Comparison of ENCODE assay signal across 8 cellular contexts in the genomic region with DNA sequence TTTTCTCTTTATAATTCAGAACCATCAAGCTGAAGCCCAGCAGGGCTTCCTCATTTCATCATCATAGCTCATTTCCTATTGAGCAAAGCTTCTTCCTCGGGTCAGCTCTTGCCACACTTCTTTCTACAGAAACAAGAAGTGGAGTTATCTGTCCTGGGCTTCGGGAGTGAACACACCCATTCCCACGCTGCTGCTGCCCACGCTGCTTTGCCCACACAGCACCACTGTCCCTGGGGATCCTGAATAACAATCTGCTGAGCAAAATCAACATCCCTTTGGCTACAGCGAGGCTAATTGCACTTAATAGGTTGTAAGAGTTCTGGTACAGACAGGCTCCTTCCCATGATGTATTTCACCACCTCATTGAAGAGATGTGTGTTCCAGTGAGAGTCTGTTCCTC. TPM values are rescaled to one million over a fixed set of nuclear protein-coding genes. Genes with fewer than 3 reads are reported as not detected.
DNase-seq lines count a peak whose midpoint lies in the region; FAIRE-seq and TF ChIP-seq lines count a peak whose summit lies in the region.

No MANE protein-coding gene starts in this region.

- no peak overlapping the region for H3K4ac ChIP-seq in trophoblast cell (ENCODE audit: low read depth, low read length)

- no peak overlapping the region for H2AK5ac ChIP-seq in trophoblast cell (ENCODE audit: low read length)

- no peak overlapping the region for H3K4me2 ChIP-seq in fibroblast of lung (ENCODE audit: extremely low read depth, insufficient read depth, low read length)
- H3K4me2 ChIP-seq in trophoblast cell (ENCODE audit: low read length): no peak overlapping the region

- H3K79me2 ChIP-seq in fibroblast of lung (ENCODE audit: control insufficient read depth, insufficient read depth, low read length) (no peaks in the 10 kb centered on the region), trophoblast cell (ENCODE audit: control insufficient read depth, insufficient read depth, low read length, poor library complexity) (no peaks in the 10 kb centered on the region)

- H2AFZ ChIP-seq in fibroblast of lung (ENCODE audit: low read length) (peak overlapping the region; percentile 69), trophoblast cell (ENCODE audit: insufficient read depth, low read length, poor library complexity) (no peak overlapping the region)

- H4K91ac ChIP-seq in trophoblast cell (ENCODE audit: low read depth, low read length): no peak overlapping the region

- no peak overlapping the region for H3K14ac ChIP-seq in trophoblast cell (ENCODE audit: low read length)

- no CpG with 5 or more reads among the region's 5 CpGs for WGBS in trophoblast cell (ENCODE audit: extremely low coverage, insufficient coverage, insufficient read length)

- H3K4me3 ChIP-seq in fibroblast of lung (replicated peaks in 1 of 4; ENCODE audit: control extremely low read depth in 1 of 4, insufficient read depth in 1 of 4, low read depth in 3 of 4, low read length in 4 of 4) (no peak overlapping the region), trophoblast cell (ENCODE audit: low read depth, low read length) (no peak overlapping the region)

- H3K9me3 ChIP-seq in fibroblast of lung (ENCODE audit: control insufficient read depth, insufficient read depth, low read depth, low read length) (no peaks in the 10 kb centered on the region), trophoblast cell (ENCODE audit: insufficient read depth, low read depth, low read length) (no peaks in the 10 kb centered on the region)

- no peaks in the 10 kb centered on the region for H4K20me1 ChIP-seq in fibroblast of lung (ENCODE audit: control insufficient read depth, extremely low read depth, insufficient read depth, low read length)

- no peak overlapping the region for H2BK12ac ChIP-seq in trophoblast cell (ENCODE audit: low read length)

- no peaks in the 10 kb centered on the region for H3K4me1 ChIP-seq in fibroblast of lung (ENCODE audit: control insufficient read depth, extremely low read depth, insufficient read depth, low read length)
- no peaks in the 10 kb centered on the region for H3K4me1 ChIP-seq in trophoblast cell (ENCODE audit: control insufficient read depth in 1 of 2, insufficient read depth in 2 of 2, low read length in 2 of 2)

- no peak overlapping the region for H3K23ac ChIP-seq in trophoblast cell (ENCODE audit: low read length)

- H2BK120ac ChIP-seq in trophoblast cell (ENCODE audit: insufficient read depth, low read length, poor library complexity): no peak overlapping the region

- no peaks in the 10 kb centered on the region for H3K36me3 ChIP-seq in fibroblast of lung (ENCODE audit: control insufficient read depth, insufficient read depth, low read length)
- H3K36me3 ChIP-seq in trophoblast cell (ENCODE audit: control insufficient read depth in 1 of 2, insufficient read depth in 2 of 2, low read length in 2 of 2): no peaks in the 10 kb centered on the region

- DNase-seq in GM12891 (ENCODE audit: insufficient read length, low spot score) (no peak), NOMO-1 (lab: John Stamatoyannopoulos, UW; ENCODE audit: unreplicated experiment in 2 of 2) (peak; percentile 94 to 100), fibroblast of lung (ENCODE audit: low read depth in 2 of 2) (peak; percentile 18 to 77), trophoblast cell (peak; percentile 16 to 40), DMS53 treated with DMSO at 0.1 percent for 48 hours (lab: John Stamatoyannopoulos, UW; ENCODE audit: unreplicated experiment) (no peak), 8988T (no peak), ureter (ENCODE audit: low spot score) (no peak)
- no peak for DNase-seq in activated CD4-positive, alpha-beta T cell treated with anti-CD3 and anti-CD28 coated beads for 48 hours

- H3K27ac ChIP-seq in fibroblast of lung (ENCODE audit: insufficient read depth, low read length) (no peak overlapping the region), trophoblast cell (ENCODE audit: low read depth, low read length) (no peak overlapping the region)

- no peak overlapping the region for H4K12ac ChIP-seq in trophoblast cell (ENCODE audit: low read depth, low read length)

- H3K9ac ChIP-seq in fibroblast of lung (ENCODE audit: insufficient read depth, low read length) (no peak overlapping the region), trophoblast cell (ENCODE audit: low read length) (no peak overlapping the region)

- H3K79me1 ChIP-seq in trophoblast cell (ENCODE audit: low read length): no peaks in the 10 kb centered on the region

- FAIRE-seq in GM12891 (lab: Jason Lieb, UNC): peak; percentile 59

- TF ChIP-seq POLR2A in GM12891 (IDR thresholded peaks at IDR 0.05; ENCODE audit: low read depth, low read length): no peak

- TF ChIP-seq CTCF in fibroblast of lung (conservative IDR thresholded peaks at IDR 0.05 in 1 of 2, IDR thresholded peaks at IDR 0.05 in 1 of 2; ENCODE audit: low read depth in 1 of 2, low read length in 2 of 2): no peak

- no peak overlapping the region for H4K8ac ChIP-seq in trophoblast cell (ENCODE audit: low read depth, low read length)

- no peaks in the 10 kb centered on the region for H3K27me3 ChIP-seq in fibroblast of lung (ENCODE audit: control insufficient read depth, insufficient read depth, low read length)
- no peaks in the 10 kb centered on the region for H3K27me3 ChIP-seq in trophoblast cell (ENCODE audit: insufficient read depth, low read length)

- H3K18ac ChIP-seq in trophoblast cell (ENCODE audit: low read length): no peak overlapping the region

- no peak overlapping the region for H2BK5ac ChIP-seq in trophoblast cell (ENCODE audit: low read depth, low read length, poor library complexity)

TF ChIP-seq in GM12891, 5 proteins besides CTCF, POLR2A, EP300 and RAD21:
- TF ChIP-seq SPI1 (IDR thresholded peaks at IDR 0.05; ENCODE audit: low read depth, low read length) (peak; percentile 37; the same call in 1 of the 2 replicates), TAF1 (IDR thresholded peaks at IDR 0.05; ENCODE audit: low read depth, low read length) (no peak), PAX5 (IDR thresholded peaks at IDR 0.05; ENCODE audit: insufficient read depth, low read length, severe bottlenecking) (no peak), POU2F2 (IDR thresholded peaks at IDR 0.05; ENCODE audit: low read depth, low read length) (no peak), POLR2AphosphoS5 (IDR thresholded peaks at IDR 0.05; ENCODE audit: low read depth, low read length) (no peak)

RNA-seq across cellular contexts. Expression of a gene that starts 23.7 kb away (rescaled TPM):
- polyA plus RNA-seq in GM12891 (2012; ENCODE audit: low read depth, missing spikeins): 1.9 TPM
- total RNA-seq in fibroblast of lung: 3.6 and 4.4 TPM in 2 replicates
- 2.3 and 3.2 TPM in 2 replicates for polyA plus RNA-seq in fibroblast of lung
- polyA plus RNA-seq in fibroblast of lung (2012): 1.5 and 1.6 TPM in 2 replicates
- polyA minus RNA-seq in fibroblast of lung (ENCODE audit: low replicate concordance): not detected in 2 replicates
- polyA plus RNA-seq in trophoblast cell (2013): 1.7 and 2.1 TPM in 2 replicates
- total RNA-seq in ureter: 0.62 TPM

RNA-seq across cellular contexts. Expression of a gene that starts 23.8 kb away (rescaled TPM):
- 15.2 TPM for polyA plus RNA-seq in GM12891 (2012; ENCODE audit: low read depth, missing spikeins)
- total RNA-seq in fibroblast of lung (10.7 and 11.0 TPM in 2 replicates), ureter (13.4 TPM)
- polyA plus RNA-seq in fibroblast of lung: 11.9 and 17.0 TPM in 2 replicates
- polyA plus RNA-seq in fibroblast of lung (2012): 11.6 and 11.9 TPM in 2 replicates
- 1.3 and 6.5 TPM in 2 replicates for polyA minus RNA-seq in fibroblast of lung (ENCODE audit: low replicate concordance)
- polyA plus RNA-seq in trophoblast cell (2013): 13.0 and 14.8 TPM in 2 replicates

RNA-seq across cellular contexts. Expression of a gene that starts 48.9 kb away (rescaled TPM):
- 22.1 TPM for polyA plus RNA-seq in GM12891 (2012; ENCODE audit: low read depth, missing spikeins)
- total RNA-seq in fibroblast of lung (under 0.01 and 0.33 TPM in 2 replicates), ureter (4.2 TPM)
- polyA plus RNA-seq in fibroblast of lung: 0.08 and 0.43 TPM in 2 replicates
- polyA plus RNA-seq in fibroblast of lung (2012): 0.17 and 0.83 TPM in 2 replicates
- polyA minus RNA-seq in fibroblast of lung (ENCODE audit: low replicate concordance): 0.12 and 1.3 TPM in 2 replicates
- 0.01 TPM in 1 of 2 replicates, not detected in the other for polyA plus RNA-seq in trophoblast cell (2013)

RNA-seq across cellular contexts. Expression of a gene that starts 51.3 kb away (rescaled TPM):
- 25.7 TPM for polyA plus RNA-seq in GM12891 (2012; ENCODE audit: low read depth, missing spikeins)
- total RNA-seq in fibroblast of lung: 30.0 and 37.5 TPM in 2 replicates
- 40.7 and 42.7 TPM in 2 replicates for polyA plus RNA-seq in fibroblast of lung
- 44.2 and 48.6 TPM in 2 replicates for polyA plus RNA-seq in fibroblast of lung (2012)
- 92.7 and 117 TPM in 2 replicates for polyA minus RNA-seq in fibroblast of lung (ENCODE audit: low replicate concordance)
- polyA plus RNA-seq in trophoblast cell (2013): 38.4 and 40.0 TPM in 2 replicates
- total RNA-seq in ureter: 55.0 TPM

Comparison
In these comparisons a context has a peak if more than half of its experiments do, and no peak if none do; other contexts are left out.
1. DNase-seq: peak in NOMO-1 (2 of 2), fibroblast of lung (2 of 2) and trophoblast cell (2 of 2); none in GM12891 (single experiment), activated CD4-positive, alpha-beta T cell treated with anti-CD3 and anti-CD28 coated beads for 48 hours (single experiment), DMS53 treated with DMSO at 0.1 percent for 48 hours (single experiment), 8988T (single experiment) and ureter (single experiment).